ENCODE assay signal across 24 cellular contexts in genomic region chr4:14607578-14607977, GRCh38.
DNase-seq lines count a peak whose midpoint lies in the region; ATAC-seq and TF ChIP-seq lines count a peak whose summit lies in the region.
"Had no signal": no experiment of that assay in that cellular context is flagged by ENCODE, and none has a peak within 500 bp of the region (broad histone marks: within the 10 kb centered on the region; RNA-seq: fewer than 3 reads in every experiment).

No MANE protein-coding gene starts in this region.

- no peak overlapping the region for H2BK20ac ChIP-seq in IMR-90 (ENCODE audit: low read depth, low read length)

- H3K79me1 ChIP-seq in IMR-90 (ENCODE audit: low read depth in 1 of 2, low read length in 2 of 2) (no peaks in the 10 kb centered on the region), trophoblast cell (ENCODE audit: low read length) (no peaks in the 10 kb centered on the region)

- no peak overlapping the region for H2AK9ac ChIP-seq in IMR-90 (replicated peaks; ENCODE audit: low read depth, low read length, poor library complexity)

- H3K9me3 ChIP-seq in IMR-90 (ENCODE audit: control insufficient read depth, insufficient read depth, low read length) (peaks cover 1% of the 10 kb centered on the region; the same call in 1 of the 2 replicates), mammary epithelial cell (replicated peaks; ENCODE audit: insufficient read depth, low read length) (no peaks in the 10 kb centered on the region), trophoblast cell (ENCODE audit: insufficient read depth, low read depth, low read length) (peaks cover 2% of the 10 kb centered on the region)
- H3K9me3 ChIP-seq: gastrocnemius medialis, right atrium auricular region had no signal

- H3K4me3 ChIP-seq in IMR-90 (ENCODE audit: insufficient read depth, low read depth, low read length) (no peak overlapping the region), mammary epithelial cell (replicated peaks in 1 of 3; ENCODE audit: insufficient read depth in 1 of 3, low read depth in 2 of 3, low read length in 3 of 3) (no peak overlapping the region), foreskin fibroblast (ENCODE audit: low read depth in 1 of 2, low read length in 2 of 2) (no peak overlapping the region), trophoblast cell (ENCODE audit: low read depth, low read length) (no peak overlapping the region)
- H3K4me3 ChIP-seq: gastrocnemius medialis, right atrium auricular region had no signal

- POLR2A ChIA-PET in IMR-90 (lab: Charles Lee; ENCODE audit: unreplicated experiment), result no interaction called here

- CTCF ChIA-PET in IMR-90 (lab: Yijun Ruan, JAX), result no interaction called here
- CTCF ChIA-PET in mammary epithelial cell (lab: Charles Lee; ENCODE audit: low non-redundant PET), result interaction anchor here (0.7 kb wide), 1 partner anchor 608 kb away, joined by 3 read pairs; no protein-coding TSS in a partner anchor

- H4K91ac ChIP-seq in IMR-90 (ENCODE audit: insufficient read depth, low read depth, low read length) (no peak overlapping the region), trophoblast cell (ENCODE audit: low read depth, low read length) (no peak overlapping the region)

- H3K36me3 ChIP-seq in IMR-90 (ENCODE audit: control insufficient read depth, insufficient read depth, low read length), result no peaks in the 10 kb centered on the region
- no peaks in the 10 kb centered on the region for H3K36me3 ChIP-seq in mammary epithelial cell (ENCODE audit: insufficient read depth, low read length)
- H3K36me3 ChIP-seq in trophoblast cell (ENCODE audit: control insufficient read depth in 1 of 2, insufficient read depth in 2 of 2, low read length in 2 of 2), result no peaks in the 10 kb centered on the region
- H3K36me3 ChIP-seq: gastrocnemius medialis, right atrium auricular region had no signal

- TF ChIP-seq CTCF in IMR-90 (conservative IDR thresholded peaks at IDR 0.05; ENCODE audit: low read depth, low read length), result no peak
- TF ChIP-seq CTCF in mammary epithelial cell (conservative IDR thresholded peaks at IDR 0.05 in 1 of 2, IDR thresholded peaks at IDR 0.05 in 1 of 2; ENCODE audit: extremely low read depth in 1 of 2, insufficient read depth in 1 of 2, low read depth in 1 of 2, low read length in 2 of 2), result no peak
- TF ChIP-seq CTCF in foreskin fibroblast (IDR thresholded peaks at IDR 0.05; ENCODE audit: low read depth, low read length), result no peak

- H2BK12ac ChIP-seq in trophoblast cell (ENCODE audit: low read length), result no peak overlapping the region

- H3K14ac ChIP-seq in IMR-90 (replicated peaks; ENCODE audit: low read depth, low read length) (no peak overlapping the region), trophoblast cell (ENCODE audit: low read length) (no peak overlapping the region)

- no peak overlapping the region for H3K23ac ChIP-seq in IMR-90 (ENCODE audit: low read depth, low read length)
- no peak overlapping the region for H3K23ac ChIP-seq in trophoblast cell (ENCODE audit: low read length)

- ATAC-seq in IMR-90 (ENCODE audit: low read depth), result no peak
- ATAC-seq: activated CD8-positive, alpha-beta memory T cell treated with anti-CD3 and anti-CD28 coated beads, Interleukin-2, amount 10 ng/mL, durations not matched to agents 7 days and 5 days; gastrocnemius medialis; left ventricle myocardium superior; natural killer cell treated with Interleukin-12 subunit alpha and Interleukin-12 subunit beta and Interleukin-15 and Interleukin-18, amount 100 ng/mL, for 72 hours had no signal

- no CpG with 5 or more reads among the region's 2 CpGs for WGBS in IMR-90 (ENCODE audit: extremely low coverage in 2 of 2, insufficient read length in 1 of 2), 2 experiments
- 75% methylated on average over 2 of the region's 2 CpGs for WGBS in mammary epithelial cell (ENCODE audit: low coverage, missing lambda C conversion rate)
- no CpG with 5 or more reads among the region's 2 CpGs for WGBS in trophoblast cell (ENCODE audit: extremely low coverage, insufficient coverage, insufficient read length)

- H3K27me3 ChIP-seq in IMR-90 (ENCODE audit: control insufficient read depth, insufficient read depth, low read length) (no peaks in the 10 kb centered on the region), mammary epithelial cell (ENCODE audit: insufficient read depth, low read length) (no peaks in the 10 kb centered on the region), trophoblast cell (ENCODE audit: insufficient read depth, low read length) (no peaks in the 10 kb centered on the region)
- H3K27me3 ChIP-seq: gastrocnemius medialis, right atrium auricular region had no signal

- dilution Hi-C loops in IMR-90 (cut with HindIII; ENCODE audit: low sequenced_read_pairs, unreplicated experiment), result no loop called here
- dilution Hi-C loops in mammary epithelial cell (cut with HindIII; ENCODE audit: low sequenced_read_pairs), result no loop called here

- H2BK120ac ChIP-seq in IMR-90 (ENCODE audit: low read depth, low read length) (no peak overlapping the region), trophoblast cell (ENCODE audit: insufficient read depth, low read length, poor library complexity) (no peak overlapping the region)

- no peak for TF ChIP-seq RAD21 in IMR-90 (IDR thresholded peaks at IDR 0.05; ENCODE audit: low read length)

- TF ChIP-seq POLR2A in IMR-90 (IDR thresholded peaks at IDR 0.05; ENCODE audit: low read depth, low read length), result no peak

- H2BK5ac ChIP-seq in IMR-90 (ENCODE audit: low read depth, low read length, poor library complexity, severe bottlenecking), result no peak overlapping the region
- H2BK5ac ChIP-seq in trophoblast cell (ENCODE audit: low read depth, low read length, poor library complexity), result no peak overlapping the region

- H4K20me1 ChIP-seq in IMR-90 (ENCODE audit: insufficient read depth, low read length) (no peaks in the 10 kb centered on the region), mammary epithelial cell (ENCODE audit: insufficient read depth, low read length) (no peaks in the 10 kb centered on the region)

- H2AFZ ChIP-seq in IMR-90 (replicated peaks; ENCODE audit: low read length, poor library complexity) (no peak overlapping the region), mammary epithelial cell (ENCODE audit: low read depth, low read length) (no peak overlapping the region), trophoblast cell (ENCODE audit: insufficient read depth, low read length, poor library complexity) (no peak overlapping the region)

- no peak overlapping the region for H4K5ac ChIP-seq in IMR-90 (ENCODE audit: low read depth, low read length)

- H2AK5ac ChIP-seq in IMR-90 (ENCODE audit: low read depth, low read length), result no peak overlapping the region
- H2AK5ac ChIP-seq in trophoblast cell (ENCODE audit: low read length), result no peak overlapping the region

- H3K9ac ChIP-seq in IMR-90 (ENCODE audit: low read depth, low read length) (no peak overlapping the region), mammary epithelial cell (ENCODE audit: insufficient read depth, low read length) (no peak overlapping the region), trophoblast cell (ENCODE audit: low read length) (no peak overlapping the region)

- H3K18ac ChIP-seq in IMR-90 (ENCODE audit: low read depth, low read length), result no peak overlapping the region
- H3K18ac ChIP-seq in trophoblast cell (ENCODE audit: low read length), result no peak overlapping the region

- H4K8ac ChIP-seq in IMR-90 (ENCODE audit: low read depth in 2 of 2, low read length in 2 of 2) (no peak overlapping the region), trophoblast cell (ENCODE audit: low read depth, low read length) (no peak overlapping the region)

- H3K4ac ChIP-seq in IMR-90 (ENCODE audit: low read depth, low read length), result no peak overlapping the region
- H3K4ac ChIP-seq in trophoblast cell (ENCODE audit: low read depth, low read length), result no peak overlapping the region

- H3K79me2 ChIP-seq in mammary epithelial cell (ENCODE audit: insufficient read depth, low read length) (no peaks in the 10 kb centered on the region), trophoblast cell (ENCODE audit: control insufficient read depth, insufficient read depth, low read length, poor library complexity) (no peaks in the 10 kb centered on the region)

- BruUV-seq in IMR-90 (replicated peaks; lab: Mats Ljungman, UMichigan) (no TSS peak), mammary epithelial cell (replicated peaks; lab: Mats Ljungman, UMichigan) (no TSS peak)

- H3K27ac ChIP-seq in IMR-90 (ENCODE audit: insufficient read depth, low read length), result no peak overlapping the region
- H3K27ac ChIP-seq in mammary epithelial cell (ENCODE audit: insufficient read depth, low read depth, low read length), result no peak overlapping the region
- H3K27ac ChIP-seq in trophoblast cell (ENCODE audit: low read depth, low read length), result no peak overlapping the region
- H3K27ac ChIP-seq: gastrocnemius medialis, right atrium auricular region had no signal

- H4K12ac ChIP-seq in trophoblast cell (ENCODE audit: low read depth, low read length), result no peak overlapping the region

- no peak for DNase-seq in IMR-90
- peak; percentile 3 for DNase-seq in mammary epithelial cell
- peak; percentile 2 to 8 for DNase-seq in foreskin fibroblast
- DNase-seq in stromal cell of bone marrow (ENCODE audit: low read depth), result peak; percentile 40
- no peak for DNase-seq in NCI-H1694 (lab: John Stamatoyannopoulos, UW)
- no peak for DNase-seq in trophoblast cell
- no peak for DNase-seq in NCI-H524 treated with DMSO at 0.1 percent for 48 hours (lab: John Stamatoyannopoulos, UW)
- DNase-seq: activated CD4-positive, alpha-beta T cell treated with anti-CD3 and anti-CD28 coated beads for 4 hours; activated CD8-positive, alpha-beta memory T cell treated with anti-CD3 and anti-CD28 coated beads, Interleukin-2, amount 10 ng/mL, durations not matched to agents 7 days and 5 days; activated naive CD4-positive, alpha-beta T cell treated with anti-CD3 and anti-CD28 coated beads, Interleukin-2, amount 10 ng/mL, durations not matched to agents 7 days and 5 days; AML-193; anterior cingulate cortex; central memory CD4-positive, alpha-beta T cell; gastrocnemius medialis; GDM1; hypothalamus; KG1; left ventricle myocardium superior; NCI-H187; NCI-H526 treated with DMSO at 0.1 percent for 48 hours; stimulated activated CD4-positive, alpha-beta T cell treated with anti-CD3 and anti-CD28 coated beads, Interleukin-4, amount 100 ng/mL, for 4 hours; stimulated activated naive CD4-positive, alpha-beta T cell had no signal

- in situ Hi-C loops in IMR-90 (cut with MboI; ENCODE audit: low sequenced_read_pairs) (no loop called here), mammary epithelial cell (cut with MboI; ENCODE audit: low sequenced_read_pairs in 2 of 2) (no loop called here)

- no peaks in the 10 kb centered on the region for H3K4me1 ChIP-seq in IMR-90 (ENCODE audit: control insufficient read depth, insufficient read depth, low read length)
- H3K4me1 ChIP-seq in mammary epithelial cell (ENCODE audit: insufficient read depth, low read length), result no peaks in the 10 kb centered on the region
- H3K4me1 ChIP-seq in trophoblast cell (ENCODE audit: control insufficient read depth in 1 of 2, insufficient read depth in 2 of 2, low read length in 2 of 2), result no peaks in the 10 kb centered on the region
- H3K4me1 ChIP-seq: gastrocnemius medialis, right atrium auricular region had no signal

- H3K4me2 ChIP-seq in IMR-90 (ENCODE audit: low read depth, low read length) (no peak overlapping the region), mammary epithelial cell (ENCODE audit: insufficient read depth, low read depth, low read length) (no peak overlapping the region), trophoblast cell (ENCODE audit: low read length) (no peak overlapping the region)

- H3K56ac ChIP-seq in IMR-90 (ENCODE audit: extremely low read depth, insufficient read depth, low read length), result no peak overlapping the region

- intact Hi-C loops in IMR-90 (cut with micrococcal nuclease), result no loop called here
- intact Hi-C loops in mammary epithelial cell (cut with micrococcal nuclease), result no loop called here

- no peaks in the 10 kb centered on the region for H3K9me1 ChIP-seq in IMR-90 (ENCODE audit: insufficient read depth, low read length)

- no peak overlapping the region for H2BK15ac ChIP-seq in IMR-90 (ENCODE audit: low read depth, low read length)

Comparison
In these comparisons a context has a peak if more than half of its experiments do, and no peak if none do; other contexts are left out.
1. DNase-seq: peak in mammary epithelial cell (single experiment), foreskin fibroblast (2 of 2) and stromal cell of bone marrow (single experiment); none in IMR-90 (single experiment), NCI-H1694 (single experiment), trophoblast cell (0 of 2) and NCI-H524 treated with DMSO at 0.1 percent for 48 hours (single experiment).